6 cellular contexts compared by ENCODE assay signal in the genomic region with DNA sequence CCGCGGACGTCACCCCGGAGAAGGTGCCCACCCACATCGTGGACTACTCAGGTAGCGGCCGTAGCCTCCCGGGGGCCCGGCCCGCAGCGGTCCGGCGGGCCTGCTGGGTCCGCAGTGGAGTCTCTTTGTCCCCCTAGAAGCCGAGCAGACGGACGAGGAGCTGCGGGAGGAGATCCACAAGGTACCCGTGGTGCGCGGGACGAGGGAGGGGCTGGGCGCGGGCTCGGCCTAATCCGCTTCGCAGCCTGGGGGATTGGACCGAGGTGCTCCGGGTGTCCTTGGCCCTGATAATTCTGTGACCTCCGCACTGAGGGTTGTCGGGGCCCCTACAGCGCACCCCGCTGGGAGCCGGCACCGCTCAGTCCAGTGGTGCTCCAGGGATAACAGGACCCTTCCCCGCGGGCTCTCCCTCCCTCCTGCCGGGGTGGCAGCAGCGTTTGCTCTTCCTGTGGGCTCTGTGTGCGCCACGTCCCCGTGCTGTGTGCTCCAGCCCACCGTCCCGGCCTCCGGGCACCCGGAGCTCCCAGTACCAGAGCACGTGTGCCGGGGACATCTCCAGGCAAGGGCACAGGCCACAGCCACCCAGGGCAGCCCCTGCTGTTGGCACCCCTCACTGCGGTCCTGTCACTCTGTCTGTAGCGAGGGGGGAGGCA.
DNase-seq lines count a peak whose midpoint lies in the region; ATAC-seq and TF ChIP-seq lines count a peak whose summit lies in the region.

No MANE protein-coding gene starts in this region.

- no peaks in the 10 kb centered on the region for H3K27me3 ChIP-seq in iPS-20b (ENCODE audit: insufficient read depth, low read length)

- no peak for TF ChIP-seq CTCF in GM12865 (IDR thresholded peaks at IDR 0.05; ENCODE audit: insufficient read depth, low read depth, low read length, missing control alignments)

- peaks cover 3% of the 10 kb centered on the region; the same call in 1 of the 2 replicates for H3K4me1 ChIP-seq in iPS-20b (ENCODE audit: insufficient read depth, low read length)

- H3K9me3 ChIP-seq in SK-N-MC (ENCODE audit: low read depth, low read length) (no peaks in the 10 kb centered on the region), iPS-20b (ENCODE audit: insufficient read depth, low read depth, low read length) (no peaks in the 10 kb centered on the region)

- no peak for DNase-seq in GM12865 (ENCODE audit: low read depth)
- DNase-seq in SK-N-MC (ENCODE audit: low read depth, low spot score): no peak
- DNase-seq in NCI-H1694 (lab: John Stamatoyannopoulos, UW): no peak

- H3K4me3 ChIP-seq in GM12865 (ENCODE audit: low read depth, low read length): peak overlapping the region; percentile 71
- peak overlapping the region; percentile 94 for H3K4me3 ChIP-seq in SK-N-MC
- peak overlapping the region; percentile 87 for H3K4me3 ChIP-seq in iPS-20b (ENCODE audit: low read length)

- ATAC-seq in HG03108 (IDR thresholded peaks at IDR 0.05; ENCODE audit: unreplicated experiment): no peak
- ATAC-seq in GM21528 (IDR thresholded peaks at IDR 0.05; ENCODE audit: low FRiP score, unreplicated experiment): no peak

- H3K27ac ChIP-seq in SK-N-MC (peak overlapping the region; percentile 83), iPS-20b (ENCODE audit: low read length) (no peak overlapping the region)

- H3K36me3 ChIP-seq in SK-N-MC (ENCODE audit: insufficient read depth, low read length): peaks cover 42% of the 10 kb centered on the region; the same call in 1 of the 2 replicates
- H3K36me3 ChIP-seq in iPS-20b (ENCODE audit: insufficient read depth, low read depth, low read length): peaks cover 45% of the 10 kb centered on the region

- H3K9ac ChIP-seq in SK-N-MC (ENCODE audit: insufficient read length): peak overlapping the region; percentile 98
- H3K9ac ChIP-seq in iPS-20b (ENCODE audit: low read depth, low read length): peak overlapping the region; percentile 89; the same call in 1 of the 2 replicates
